11 cellular contexts compared by ENCODE assay signal in the genomic region with DNA sequence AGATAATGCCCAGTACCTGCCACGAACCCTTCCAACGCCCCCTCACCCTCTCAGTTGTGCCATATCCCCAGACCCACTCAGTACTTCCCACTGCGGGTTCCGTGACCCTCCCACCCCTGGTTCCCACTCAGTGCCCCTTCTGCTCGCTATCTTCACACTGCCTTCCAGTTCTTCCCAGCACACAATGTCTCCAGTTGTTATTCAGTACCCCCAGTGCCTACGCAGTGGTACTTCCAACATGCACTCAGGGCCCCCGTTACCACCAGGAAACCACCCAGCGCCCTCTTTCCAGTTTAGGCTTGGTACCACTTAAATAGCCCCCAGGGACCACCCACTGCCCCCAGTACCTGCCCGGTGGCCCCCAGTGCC. TPM values are rescaled to one million over a fixed set of nuclear protein-coding genes. Genes with fewer than 3 reads are reported as not detected.
DNase-seq lines count a peak whose midpoint lies in the region; ATAC-seq and TF ChIP-seq lines count a peak whose summit lies in the region.
"Had no signal": no experiment of that assay in that cellular context is flagged by ENCODE, and none has a peak within 500 bp of the region (broad histone marks: within the 10 kb centered on the region; RNA-seq: fewer than 3 reads in every experiment).

No MANE protein-coding gene starts in this region.

- H3K4me1 ChIP-seq in SK-N-SH (ENCODE audit: control insufficient read depth in 1 of 2, insufficient read depth in 2 of 2, low read depth in 1 of 2, low read length in 1 of 2) (peaks cover 8 to 35% of the 10 kb centered on the region in 2 experiments; a peak in 3 of 4 replicates), endodermal cell (ENCODE audit: control insufficient read depth, insufficient read depth, low read length) (no peaks in the 10 kb centered on the region), spleen (peaks cover 0 to 65% (median 38%) of the 10 kb centered on the region in 6 donors)

- POLR2A ChIA-PET in SK-N-SH (lab: Yijun Ruan, JAX): interaction anchor here (0.6 to 1.7 kb wide), 8 partner anchors 12 to 129 kb away, joined by 3 to 23 read pairs (median 5); partner anchors contain the start of gene CXXC5

- CTCF ChIA-PET in activated naive CD4-positive, alpha-beta T cell treated with anti-CD3 and anti-CD28 coated beads, Interleukin-2, amount 10 ng/mL, durations not matched to agents 7 days and 5 days (lab: Charles Lee): interaction anchor here (0.6 to 3.8 kb wide), 29 partner anchors 8 to 389 kb away, joined by 3 to 91 read pairs (median 4); no protein-coding TSS in a partner anchor
- CTCF ChIA-PET in SK-N-SH (lab: Yijun Ruan, JAX): interaction anchor here (0.5 to 23.1 kb wide), 71 partner anchors 8 to 391 kb away, joined by 3 to 627 read pairs (median 5); partner anchors contain the start of genes CXXC5 and UBE2D2

- no peak overlapping the region; a peak in 1 of 4 replicates for H3K27ac ChIP-seq in SK-N-SH (ENCODE audit: low read depth in 2 of 2, low read length in 1 of 2)
- peak overlapping the region; percentile 52 for H3K27ac ChIP-seq in endodermal cell (ENCODE audit: low read depth, low read length)
- no peak overlapping the region for H3K27ac ChIP-seq in spleen

- H2AFZ ChIP-seq in SK-N-SH (ENCODE audit: low read depth): peak overlapping the region; percentile 80; the same call in 1 of the 2 replicates

- peak overlapping the region; percentile 62; the same call in 1 of the 2 replicates for H3K9ac ChIP-seq in SK-N-SH
- H3K9ac ChIP-seq in endodermal cell (ENCODE audit: extremely low read depth, low read length, poor library complexity, severe bottlenecking): no peak overlapping the region

- H3K27me3 ChIP-seq in SK-N-SH (ENCODE audit: insufficient read depth) (no peaks in the 10 kb centered on the region), endodermal cell (ENCODE audit: control insufficient read depth, insufficient read depth, low read length, poor library complexity, severe bottlenecking) (peaks cover 29% of the 10 kb centered on the region), spleen (replicated peaks in 1 of 7) (peaks cover 0 to 35% (median 11%) of the 10 kb centered on the region in 7 donors)
- H3K27me3 ChIP-seq: right atrium auricular region had no signal

- no peak for TF ChIP-seq RAD21 in SK-N-SH (IDR thresholded peaks at IDR 0.05; ENCODE audit: low read length)

- no peaks in the 10 kb centered on the region for H3K9me2 ChIP-seq in SK-N-SH

- peak overlapping the region; percentile 81; the same call in 1 of the 2 replicates for H3K4me2 ChIP-seq in SK-N-SH

- intact Hi-C loops in spleen (cut with DNase I; ENCODE audit: low total_unique reads): loop anchor here (1.0 kb wide), 1 partner anchor 132 kb away; no protein-coding TSS in a partner anchor

- peaks cover 87% of the 10 kb centered on the region for H3K27me3 Mint-ChIP-seq in activated naive CD4-positive, alpha-beta T cell treated with anti-CD3 and anti-CD28 coated beads, Interleukin-2, amount 10 ng/mL, durations not matched to agents 7 days and 5 days
- peaks cover 62% of the 10 kb centered on the region for H3K27me3 Mint-ChIP-seq in endodermal cell (ENCODE audit: insufficient read depth)
- H3K27me3 Mint-ChIP-seq in stimulated activated naive CD8-positive, alpha-beta T cell treated with anti-CD3 and anti-CD28 coated beads, Interleukin-15, amount 100 ng/mL, for 72 hours: peaks cover 47% of the 10 kb centered on the region

- H3K4me1 Mint-ChIP-seq in activated naive CD4-positive, alpha-beta T cell treated with anti-CD3 and anti-CD28 coated beads, Interleukin-2, amount 10 ng/mL, durations not matched to agents 7 days and 5 days: peaks cover 8% of the 10 kb centered on the region
- peaks cover 17% of the 10 kb centered on the region for H3K4me1 Mint-ChIP-seq in endodermal cell
- H3K4me1 Mint-ChIP-seq in stimulated activated naive CD8-positive, alpha-beta T cell treated with anti-CD3 and anti-CD28 coated beads, Interleukin-15, amount 100 ng/mL, for 72 hours: peaks cover 25% of the 10 kb centered on the region

- H3K79me2 ChIP-seq in SK-N-SH (ENCODE audit: insufficient read depth): no peaks in the 10 kb centered on the region

- H3K36me3 ChIP-seq in SK-N-SH (replicated peaks in 1 of 2; ENCODE audit: control insufficient read depth in 1 of 2, insufficient read depth in 2 of 2, low read length in 1 of 2) (no peaks in the 10 kb centered on the region), endodermal cell (ENCODE audit: control insufficient read depth, insufficient read depth, low read length) (no peaks in the 10 kb centered on the region), spleen (no peaks in the 10 kb centered on the region)
- H3K36me3 ChIP-seq: right atrium auricular region had no signal

- H3K9me3 Mint-ChIP-seq in activated naive CD4-positive, alpha-beta T cell treated with anti-CD3 and anti-CD28 coated beads, Interleukin-2, amount 10 ng/mL, durations not matched to agents 7 days and 5 days: no peaks in the 10 kb centered on the region
- no peaks in the 10 kb centered on the region for H3K9me3 Mint-ChIP-seq in endodermal cell
- H3K9me3 Mint-ChIP-seq in stimulated activated naive CD8-positive, alpha-beta T cell treated with anti-CD3 and anti-CD28 coated beads, Interleukin-15, amount 100 ng/mL, for 72 hours: no peaks in the 10 kb centered on the region

- no peak for TF ChIP-seq CTCF in SK-N-SH (IDR thresholded peaks at IDR 0.05)
- TF ChIP-seq CTCF in endodermal cell (conservative IDR thresholded peaks at IDR 0.05): no peak
- TF ChIP-seq CTCF in GM10266 (IDR thresholded peaks at IDR 0.05; ENCODE audit: control insufficient read depth, insufficient read depth, low read depth, missing control alignments): no peak
- TF ChIP-seq CTCF in spleen (IDR thresholded peaks at IDR 0.05 in 8 of 11, conservative IDR thresholded peaks at IDR 0.05 in 3 of 11): no peak

- TF ChIP-seq EP300 in SK-N-SH (IDR thresholded peaks at IDR 0.05; ENCODE audit: borderline replicate concordance in 1 of 2, low read depth in 1 of 2, low read length in 1 of 2): no peak

- H3K9me3 ChIP-seq in SK-N-SH: no peaks in the 10 kb centered on the region
- H3K9me3 ChIP-seq in endodermal cell (ENCODE audit: control insufficient read depth, low read length): no peaks in the 10 kb centered on the region
- no peaks in the 10 kb centered on the region for H3K9me3 ChIP-seq in spleen
- H3K9me3 ChIP-seq: right atrium auricular region had no signal

- peak overlapping the region; percentile 63 for H3K4me3 Mint-ChIP-seq in activated naive CD4-positive, alpha-beta T cell treated with anti-CD3 and anti-CD28 coated beads, Interleukin-2, amount 10 ng/mL, durations not matched to agents 7 days and 5 days
- H3K4me3 Mint-ChIP-seq in endodermal cell: peak overlapping the region; percentile 51
- peak overlapping the region; percentile 72 to 78 for H3K4me3 Mint-ChIP-seq in stimulated activated naive CD8-positive, alpha-beta T cell treated with anti-CD3 and anti-CD28 coated beads, Interleukin-15, amount 100 ng/mL, for 72 hours

- 57% methylated on average over 9 of the region's 9 CpGs for WGBS in SK-N-SH (ENCODE audit: low lambda C conversion rate)
- WGBS in endodermal cell (ENCODE audit: insufficient coverage in 1 of 2, insufficient read length in 1 of 2), 2 experiments: 65 to 66% methylated on average over 7 to 9 of the region's 9 CpGs
- WGBS in spleen, 5 donors: 40 to 49% (median 49%) methylated on average over 9 of the region's 9 CpGs

- peaks cover 13% of the 10 kb centered on the region for H3F3A ChIP-seq in SK-N-SH (replicated peaks; ENCODE audit: insufficient read depth)

- no peak overlapping the region for H3K27ac Mint-ChIP-seq in activated naive CD4-positive, alpha-beta T cell treated with anti-CD3 and anti-CD28 coated beads, Interleukin-2, amount 10 ng/mL, durations not matched to agents 7 days and 5 days
- H3K27ac Mint-ChIP-seq in endodermal cell: no peak overlapping the region
- no peak overlapping the region for H3K27ac Mint-ChIP-seq in stimulated activated naive CD8-positive, alpha-beta T cell treated with anti-CD3 and anti-CD28 coated beads, Interleukin-15, amount 100 ng/mL, for 72 hours

- H3K4me3 ChIP-seq in SK-N-SH (ENCODE audit: low read depth in 2 of 2, low read length in 1 of 2) (no peak overlapping the region), endodermal cell (ENCODE audit: low read length) (no peak overlapping the region), spleen (peak overlapping the region in 2 of 8 donors; percentile 48 to 81)

- TF ChIP-seq POLR2A in spleen (IDR thresholded peaks at IDR 0.05): no peak

- no peaks in the 10 kb centered on the region for H4K20me1 ChIP-seq in SK-N-SH (ENCODE audit: insufficient read depth)

- H3K36me3 Mint-ChIP-seq in activated naive CD4-positive, alpha-beta T cell treated with anti-CD3 and anti-CD28 coated beads, Interleukin-2, amount 10 ng/mL, durations not matched to agents 7 days and 5 days: no peaks in the 10 kb centered on the region
- H3K36me3 Mint-ChIP-seq in endodermal cell (ENCODE audit: low read depth): no peaks in the 10 kb centered on the region

- no peak for ATAC-seq in stimulated activated naive CD8-positive, alpha-beta T cell treated with anti-CD3 and anti-CD28 coated beads, Interleukin-15, amount 100 ng/mL, for 72 hours

- no peak for DNase-seq in activated naive CD4-positive, alpha-beta T cell treated with anti-CD3 and anti-CD28 coated beads, Interleukin-2, amount 10 ng/mL, durations not matched to agents 7 days and 5 days
- no peak for DNase-seq in activated naive CD4-positive, alpha-beta T cell treated with anti-CD3 and anti-CD28 coated beads, Interleukin-2, amount 50 U/mL, for 16 hours
- no peak for DNase-seq in SK-N-SH
- no peak for DNase-seq in endodermal cell
- DNase-seq in stimulated activated naive CD8-positive, alpha-beta T cell treated with anti-CD3 and anti-CD28 coated beads, Interleukin-15, amount 100 ng/mL, for 72 hours: no peak
- DNase-seq in stimulated activated CD4-positive, alpha-beta T cell treated with anti-CD3 and anti-CD28 coated beads, Interleukin-12 subunit alpha, Interleukin-12 subunit beta, amount 100 ng/mL, for 4 hours: no peak
- no peak for DNase-seq in GM10266 (ENCODE audit: extremely low spot score)
- no peak for DNase-seq in spleen
- DNase-seq: cortex of kidney had no signal

TF ChIP-seq in SK-N-SH, 30 proteins besides CTCF, POLR2A, EP300 and RAD21 (continues in another document):
- TF ChIP-seq NFIC (IDR thresholded peaks at IDR 0.05; ENCODE audit: borderline replicate concordance) (no peak), SIN3A (IDR thresholded peaks at IDR 0.05; ENCODE audit: borderline replicate concordance, low read depth, low read length) (no peak)

RNA-seq across cellular contexts. Expression of gene PSD2, which starts 30.6 kb away (rescaled TPM):
- polyA plus RNA-seq in SK-N-SH (2012; rRNA removed) (0.15 TPM in 2 replicates), spleen (under 1 TPM; 0.03 to 0.24 (median 0.05) TPM)
- polyA plus RNA-seq in SK-N-SH (2012; cell fraction: cytosol; rRNA removed): 0.09 and 0.13 TPM in 2 replicates
- 0.62 and 0.63 TPM in 2 replicates for polyA plus RNA-seq in SK-N-SH (2012; cell fraction: nucleus; rRNA removed)
- total RNA-seq in endodermal cell (1 to 10 TPM in 1 of 2 donors, under 1 TPM in 1; 0.55 to 2.5 TPM), spleen (under 1 TPM in 6 of 7 donors, not detected in 1; 0.09 to 0.42 (median 0.25) TPM)
- 2.0 TPM for polyA plus RNA-seq in endodermal cell (2013, experiment 1 of 2)
- 2.0 TPM for polyA plus RNA-seq in endodermal cell (2013, experiment 2 of 2)
- total RNA-seq: glomerular endothelial cell had no signal
